ENCODE assay signal across 14 cellular contexts in genomic region chr6:131206463-131207251, GRCh38.
A peak's percentile ranks its signal among the peaks of the same experiment; 100 is the strongest.
DNase-seq lines count a peak whose midpoint lies in the region; ATAC-seq, FAIRE-seq and TF ChIP-seq lines count a peak whose summit lies in the region.
"Had no signal": no experiment of that assay in that cellular context is flagged by ENCODE, and none has a peak within 500 bp of the region (broad histone marks: within the 10 kb centered on the region; RNA-seq: fewer than 3 reads in every experiment).

No MANE protein-coding gene starts in this region.

- TF ChIP-seq EP300 in HepG2 (IDR thresholded peaks at IDR 0.05; ENCODE audit: low read depth in 2 of 2, low read length in 2 of 2) (no peak), HepG2 (CRISPR knock-in tag; IDR thresholded peaks at IDR 0.05; ENCODE audit: borderline replicate concordance) (no peak)

- peaks cover 58 to 62% (median 59%) of the 10 kb centered on the region in 3 donors for H3K4me1 Mint-ChIP-seq in T-cell

- no peak for FAIRE-seq in HepG2 (lab: Jason Lieb, UNC)
- FAIRE-seq: H54 had no signal

- POLR2A ChIA-PET in HepG2 (lab: Yijun Ruan, JAX): no interaction called here
- POLR2A ChIA-PET in T-cell (lab: Charles Lee): interaction anchor here in 1 of 2 donors (0.7 kb wide), 1 partner anchor 286 kb away, joined by 3 read pairs; no protein-coding TSS in a partner anchor

- no peaks in the 10 kb centered on the region for H3K9me3 Mint-ChIP-seq in T-cell

- CTCF ChIA-PET in HepG2 (lab: Yijun Ruan, JAX; ENCODE audit: low intra/inter-chr PET ratio, low total read pairs) (no interaction called here), T-cell (lab: Charles Lee) (interaction anchor here (0.6 to 0.7 kb wide), 3 partner anchors 11 to 481 kb away, joined by 3 to 7 read pairs (median 6); no protein-coding TSS in a partner anchor)

- H3K27ac ChIP-seq in liver (ENCODE audit: low read depth in 1 of 2, low read length in 2 of 2): no peak overlapping the region
- no peak overlapping the region for H3K27ac ChIP-seq in HepG2 (ENCODE audit: extremely low read length, insufficient read depth, low read length)
- H3K27ac ChIP-seq: HL-60, Peyer's patch had no signal

- H3K9me3 ChIP-seq in liver (ENCODE audit: control insufficient read depth in 4 of 4, low read length in 3 of 4) (no peaks in the 10 kb centered on the region), HepG2 (ENCODE audit: low read length) (no peaks in the 10 kb centered on the region)
- H3K9me3 ChIP-seq: Peyer's patch had no signal

- H3K4me3 ChIP-seq in liver (ENCODE audit: low read depth in 1 of 3, low read length in 3 of 3) (no peak overlapping the region), HepG2 (replicated peaks in 1 of 3; ENCODE audit: insufficient read depth in 1 of 3, low read depth in 2 of 3, low read length in 3 of 3) (no peak overlapping the region)
- H3K4me3 ChIP-seq: Peyer's patch had no signal

- in situ Hi-C loops in HepG2 (cut with HindIII; ENCODE audit: extremely low pct_ligation_motif_present, low pct_unique_long_range_greater_than_20kb): no loop called here

- ATAC-seq in HepG2 (no peak), T-cell (replicated peaks in 1 of 4) (no peak), left colon (peak; percentile 57)

- no peak for TF ChIP-seq POLR2A in HepG2 (IDR thresholded peaks at IDR 0.05; ENCODE audit: insufficient read depth in 1 of 2, low read depth in 2 of 2, low read length in 2 of 2)

- 52% methylated on average over 2 of the region's 2 CpGs for WGBS in liver
- WGBS in HepG2 (ENCODE audit: low lambda C conversion rate): 86% methylated on average over 2 of the region's 2 CpGs

- no peaks in the 10 kb centered on the region for H4K20me1 ChIP-seq in HepG2 (ENCODE audit: insufficient read depth, low read length)

- TF ChIP-seq CTCF in liver (IDR thresholded peaks at IDR 0.05; ENCODE audit: low read depth, low read length, missing input control): no peak
- no peak for TF ChIP-seq CTCF in HepG2 (CRISPR knock-in tag; IDR thresholded peaks at IDR 0.05)

- intact Hi-C loops in HepG2 (cut with micrococcal nuclease; ENCODE audit: unreplicated experiment): no loop called here
- intact Hi-C loops in left colon (cut with DNase I, micrococcal nuclease): no loop called here

- H3K27ac Mint-ChIP-seq in T-cell: peak overlapping the region; percentile 75 to 88

- BruUV-seq in HepG2 (replicated peaks; lab: Mats Ljungman, UMichigan): no TSS peak

- H3K36me3 Mint-ChIP-seq in T-cell: peaks cover 21% of the 10 kb centered on the region

- TF ChIP-seq RAD21 in liver (IDR thresholded peaks at IDR 0.05) (no peak), HepG2 (CRISPR knock-in tag; IDR thresholded peaks at IDR 0.05) (no peak)

- DNase-seq in HepG2 (ENCODE audit: low spot score) (no peak), T-cell (no peak), left colon (no peak), dedifferentiated amniotic fluid mesenchymal stem cell (ENCODE audit: extremely low spot score) (no peak), NCI-H1694 treated with DMSO at 0.1 percent for 48 hours (lab: John Stamatoyannopoulos, UW) (no peak), NCI-H2107 (lab: John Stamatoyannopoulos, UW) (no peak)
- DNase-seq: KG1, NCI-H1048, NCI-H1694, Peyer's patch, SHP77 had no signal

- H3K9ac ChIP-seq in liver (ENCODE audit: low read depth in 1 of 2, low read length in 2 of 2) (no peak overlapping the region), HepG2 (ENCODE audit: insufficient read depth, low read depth, low read length) (no peak overlapping the region)

- H3K4me2 ChIP-seq in HepG2 (ENCODE audit: low read depth, low read length): no peak overlapping the region

- H3K79me2 ChIP-seq in HepG2 (ENCODE audit: insufficient read depth, low read length): no peaks in the 10 kb centered on the region

- H3K4me3 Mint-ChIP-seq in T-cell: no peak overlapping the region

- H3K27me3 ChIP-seq in liver (ENCODE audit: control insufficient read depth in 4 of 4, insufficient read depth in 4 of 4, low read length in 3 of 4) (no peaks in the 10 kb centered on the region), HepG2 (ENCODE audit: control insufficient read depth in 1 of 2, insufficient read depth in 2 of 2, low read length in 2 of 2) (no peaks in the 10 kb centered on the region)
- H3K27me3 ChIP-seq: Peyer's patch had no signal

- no peaks in the 10 kb centered on the region for H3K27me3 Mint-ChIP-seq in T-cell

- no peak overlapping the region for H2AFZ ChIP-seq in HepG2 (ENCODE audit: low read length)

- H3K36me3 ChIP-seq in liver (ENCODE audit: control insufficient read depth in 4 of 4, insufficient read depth in 3 of 4, low read depth in 1 of 4, low read length in 3 of 4) (peaks cover 0 to 5% (median 0%) of the 10 kb centered on the region in 4 donors), HepG2 (replicated peaks in 1 of 2; ENCODE audit: control insufficient read depth in 1 of 2, insufficient read depth in 2 of 2, low read length in 2 of 2) (no peaks in the 10 kb centered on the region)
- H3K36me3 ChIP-seq: Peyer's patch had no signal

- peaks cover 0 to 2% (median 0%) of the 10 kb centered on the region in 4 donors for H3K4me1 ChIP-seq in liver (ENCODE audit: control insufficient read depth in 4 of 4, insufficient read depth in 4 of 4, low read length in 3 of 4)
- no peaks in the 10 kb centered on the region for H3K4me1 ChIP-seq in HepG2 (ENCODE audit: insufficient read depth, low read length)
- H3K4me1 ChIP-seq: Peyer's patch had no signal

TF ChIP-seq in liver, 16 proteins besides CTCF, POLR2A, EP300 and RAD21:
- TF ChIP-seq HNF4A (conservative IDR thresholded peaks at IDR 0.05) (peak; percentile 25 to 49), SP1 (IDR thresholded peaks at IDR 0.05) (peak; percentile 19), JUND (IDR thresholded peaks at IDR 0.05) (no peak), RXRA (IDR thresholded peaks at IDR 0.05) (peak in 1 of 2 donors; percentile 6)

TF ChIP-seq in HepG2, 621 proteins besides CTCF, POLR2A, EP300 and RAD21 (continues in another document):
- no peak for TF ChIP-seq YEATS4 (CRISPR knock-in tag; IDR thresholded peaks at IDR 0.05; ENCODE audit: borderline replicate concordance)
- TF ChIP-seq SNRNP70 (IDR thresholded peaks at IDR 0.05; ENCODE audit: low read depth, low read length): no peak
- no peak for TF ChIP-seq GTF2F1 (IDR thresholded peaks at IDR 0.05; ENCODE audit: low read length)
- no peak for TF ChIP-seq ZNF276 (CRISPR knock-in tag; IDR thresholded peaks at IDR 0.05; ENCODE audit: low read depth)
- no peak for TF ChIP-seq TCF7 (IDR thresholded peaks at IDR 0.05; ENCODE audit: low read depth)
- TF ChIP-seq GLMP (CRISPR knock-in tag; IDR thresholded peaks at IDR 0.05; ENCODE audit: borderline replicate concordance): no peak
- no peak for TF ChIP-seq TCF12 (IDR thresholded peaks at IDR 0.05)
- TF ChIP-seq TCF12 (CRISPR knock-in tag; IDR thresholded peaks at IDR 0.05): no peak
- TF ChIP-seq ZNF234 (CRISPR knock-in tag; conservative IDR thresholded peaks at IDR 0.05): no peak
- no peak for TF ChIP-seq SMAD3 (CRISPR knock-in tag; IDR thresholded peaks at IDR 0.05)
- TF ChIP-seq ZNF34 (CRISPR knock-in tag; IDR thresholded peaks at IDR 0.05; ENCODE audit: borderline replicate concordance): no peak
- no peak for TF ChIP-seq ZHX1 (CRISPR knock-in tag; IDR thresholded peaks at IDR 0.05; ENCODE audit: low read depth)
- TF ChIP-seq TARDBP (CRISPR knock-in tag; IDR thresholded peaks at IDR 0.05): no peak
- TF ChIP-seq KMT2A (CRISPR knock-in tag; IDR thresholded peaks at IDR 0.05): no peak
- TF ChIP-seq ZSCAN30 (CRISPR knock-in tag; IDR thresholded peaks at IDR 0.05): no peak
- no peak for TF ChIP-seq YEATS2 (CRISPR knock-in tag; IDR thresholded peaks at IDR 0.05; ENCODE audit: borderline replicate concordance)
